In the genomic region with DNA sequence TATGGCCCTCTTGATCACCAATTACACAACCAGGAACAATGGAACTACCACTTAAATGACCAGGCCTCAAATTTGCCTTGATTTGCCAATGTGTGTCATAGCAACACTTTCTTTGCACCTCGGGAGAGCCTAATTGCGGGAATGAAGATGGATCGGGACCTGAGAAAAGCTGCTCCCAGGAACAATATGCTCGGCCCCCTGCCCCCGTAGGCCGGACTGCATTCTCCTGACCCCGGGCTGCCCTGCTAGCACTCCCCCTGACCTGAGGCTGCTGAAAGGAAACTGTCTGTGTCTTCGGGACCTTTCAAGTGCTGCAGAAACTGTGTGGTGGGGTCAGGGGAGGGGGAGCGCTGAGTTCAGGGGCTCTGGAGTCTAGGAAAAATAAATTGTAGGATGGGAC, we compare ENCODE assay signal across 22 cellular contexts.
DNase-seq lines count a peak whose midpoint lies in the region; ATAC-seq and TF ChIP-seq lines count a peak whose summit lies in the region.
"Had no signal": no experiment of that assay in that cellular context is flagged by ENCODE, and none has a peak within 500 bp of the region (broad histone marks: within the 10 kb centered on the region; RNA-seq: fewer than 3 reads in every experiment).

No MANE protein-coding gene starts in this region.

- H3K27me3 ChIP-seq in H7 (ENCODE audit: control insufficient read depth, insufficient read depth, low read length) (no peaks in the 10 kb centered on the region), NT2/D1 (ENCODE audit: insufficient read depth, insufficient read length) (no peaks in the 10 kb centered on the region), foreskin keratinocyte (no peaks in the 10 kb centered on the region)

- H3K4me3 ChIP-seq in H7 (ENCODE audit: insufficient read depth, low read depth, low read length) (no peak overlapping the region), NT2/D1 (ENCODE audit: insufficient read length, low read depth) (no peak overlapping the region)
- H3K4me3 ChIP-seq: BLaER1, HAP-1 had no signal

- H3K4me3 Mint-ChIP-seq in nephron progenitor cell (peak overlapping the region; percentile 60), type B pancreatic cell (peak overlapping the region; percentile 20)
- H3K4me3 Mint-ChIP-seq: CD4-positive, CD25-positive, alpha-beta regulatory T cell; HFFc6 had no signal

- no peaks in the 10 kb centered on the region for H3K36me3 ChIP-seq in H7 (replicated peaks; ENCODE audit: control insufficient read depth, insufficient read depth, low read length)
- no peaks in the 10 kb centered on the region for H3K36me3 ChIP-seq in NT2/D1 (ENCODE audit: insufficient read depth, insufficient read length, low read length)
- H3K36me3 ChIP-seq: BLaER1, HAP-1 had no signal

- ATAC-seq in foreskin keratinocyte, result no peak
- no peak for ATAC-seq in stimulated activated naive CD8-positive, alpha-beta T cell treated with anti-CD3 and anti-CD28 coated beads, Interleukin-15, Interleukin-2, amounts not matched to agents 100 U/mL and 50 U/mL, for 24 hours
- ATAC-seq: HepG2 had no signal

- TF ChIP-seq CTCF in nephron progenitor cell (IDR thresholded peaks at IDR 0.05), result no peak
- TF ChIP-seq CTCF in type B pancreatic cell (conservative IDR thresholded peaks at IDR 0.05), result no peak
- TF ChIP-seq CTCF in foreskin keratinocyte (conservative IDR thresholded peaks at IDR 0.05), result no peak

- H3K9me3 ChIP-seq in NT2/D1 (ENCODE audit: insufficient read depth, low read length), result no peaks in the 10 kb centered on the region
- H3K9me3 ChIP-seq: BLaER1, HAP-1 had no signal

- peak overlapping the region; percentile 70 for H3K27ac Mint-ChIP-seq in nephron progenitor cell
- peak overlapping the region; percentile 35 for H3K27ac Mint-ChIP-seq in type B pancreatic cell
- H3K27ac Mint-ChIP-seq: CD4-positive, CD25-positive, alpha-beta regulatory T cell; HFFc6 had no signal

- H3K27ac ChIP-seq in foreskin keratinocyte, result no peak overlapping the region
- H3K27ac ChIP-seq: BLaER1 had no signal

- H3K4me1 Mint-ChIP-seq in nephron progenitor cell (peaks cover 59% of the 10 kb centered on the region), type B pancreatic cell (ENCODE audit: unreplicated experiment) (peaks cover 25% of the 10 kb centered on the region)
- H3K4me1 Mint-ChIP-seq: CD4-positive, CD25-positive, alpha-beta regulatory T cell had no signal

- no peaks in the 10 kb centered on the region for H3K36me3 Mint-ChIP-seq in nephron progenitor cell (ENCODE audit: low read depth)
- no peaks in the 10 kb centered on the region for H3K36me3 Mint-ChIP-seq in type B pancreatic cell
- H3K36me3 Mint-ChIP-seq: CD4-positive, CD25-positive, alpha-beta regulatory T cell had no signal

- peak overlapping the region; percentile 21 for H3K9ac ChIP-seq in NT2/D1 (ENCODE audit: insufficient read length, low read depth)
- H3K9ac ChIP-seq: BLaER1 had no signal

- peak; percentile 59 for DNase-seq in H7
- DNase-seq in NT2/D1 (ENCODE audit: low read depth, low spot score), result no peak
- DNase-seq in nephron progenitor cell, result peak; percentile 58
- no peak for DNase-seq in type B pancreatic cell (ENCODE audit: extremely low spot score, unreplicated experiment)
- DNase-seq in foreskin keratinocyte, result no peak
- DNase-seq in stimulated activated naive CD4-positive, alpha-beta T cell (lab: John Stamatoyannopoulos, UW), result no peak
- DNase-seq in stimulated activated naive CD8-positive, alpha-beta T cell treated with anti-CD3 and anti-CD28 coated beads, Interleukin-15, Interleukin-2, amounts not matched to agents 100 U/mL and 50 U/mL, for 24 hours, result no peak
- DNase-seq: CD4-positive, CD25-positive, alpha-beta regulatory T cell; DMS153; HFFc6; MV-4-11; NCI-H1105; NCI-H1694; NCI-H2029 treated with DMSO at 0.1 percent for 48 hours; NCI-H226; NCI-H510A; NCI-H82; NK-92 treated with Interleukin-12 subunit alpha and Interleukin-12 subunit beta, amount 100 ng/mL, for 24 hours; Right ventricle myocardium superior had no signal

- no peaks in the 10 kb centered on the region for H3K4me1 ChIP-seq in NT2/D1 (ENCODE audit: insufficient read depth, insufficient read length)
- peaks cover 8% of the 10 kb centered on the region for H3K4me1 ChIP-seq in foreskin keratinocyte
- H3K4me1 ChIP-seq: HAP-1 had no signal

- H3K9me3 Mint-ChIP-seq in nephron progenitor cell (peaks cover 5% of the 10 kb centered on the region), type B pancreatic cell (peaks cover 4% of the 10 kb centered on the region)

- peaks cover 72% of the 10 kb centered on the region for H3K27me3 Mint-ChIP-seq in nephron progenitor cell (ENCODE audit: low read depth, poor library complexity)
- H3K27me3 Mint-ChIP-seq in type B pancreatic cell, result peaks cover 10% of the 10 kb centered on the region
- H3K27me3 Mint-ChIP-seq: CD4-positive, CD25-positive, alpha-beta regulatory T cell had no signal

Comparison
In these comparisons a context has a peak if more than half of its experiments do, and no peak if none do; other contexts are left out.
1. DNase-seq: peak in H7 (single experiment) and nephron progenitor cell (single experiment); none in NT2/D1 (single experiment), type B pancreatic cell (single experiment), foreskin keratinocyte (0 of 2), stimulated activated naive CD4-positive, alpha-beta T cell (0 of 6) and stimulated activated naive CD8-positive, alpha-beta T cell treated with anti-CD3 and anti-CD28 coated beads, Interleukin-15, Interleukin-2, amounts not matched to agents 100 U/mL and 50 U/mL, for 24 hours (single experiment).